Comparison of ENCODE assay signal across 11 cellular contexts in the genomic region with DNA sequence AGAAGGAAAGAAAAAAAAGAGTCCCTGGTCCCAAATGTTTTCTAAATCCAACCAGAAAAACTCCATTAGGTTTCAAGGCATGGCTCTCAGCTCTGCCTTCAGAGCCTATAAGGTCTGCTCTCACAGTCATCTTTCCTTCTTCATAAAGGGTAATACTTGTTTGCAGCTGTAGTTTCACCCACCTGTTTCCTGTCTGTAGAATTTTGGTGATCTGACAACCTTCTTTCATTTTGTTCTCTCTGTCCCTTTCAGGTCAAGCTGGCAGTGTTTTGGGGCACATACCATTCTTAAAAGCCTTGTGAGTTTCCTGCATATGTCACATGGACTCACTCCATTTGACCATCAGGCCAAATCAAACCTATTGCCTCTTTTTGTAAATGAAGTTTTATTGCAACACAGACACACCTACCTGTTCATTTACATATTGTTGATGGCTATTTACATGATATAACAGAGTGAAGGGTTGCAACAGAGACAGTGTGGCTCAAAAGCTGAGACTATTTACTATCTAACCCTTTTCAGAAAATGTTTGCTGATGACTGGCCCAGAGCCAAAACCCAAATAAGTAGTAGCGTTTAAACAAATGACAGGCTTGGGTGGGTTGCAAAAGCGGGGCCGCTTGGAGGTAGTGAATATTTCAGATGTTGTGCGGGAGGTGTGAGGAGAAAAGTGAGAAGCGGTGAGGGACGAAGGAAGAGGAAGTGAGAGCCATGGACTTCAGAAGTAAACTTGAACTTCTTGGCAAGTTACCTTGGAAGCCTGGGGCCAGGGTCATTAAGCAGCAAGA.
DNase-seq lines count a peak whose midpoint lies in the region; ATAC-seq and TF ChIP-seq lines count a peak whose summit lies in the region.
"Had no signal": no experiment of that assay in that cellular context is flagged by ENCODE, and none has a peak within 500 bp of the region (broad histone marks: within the 10 kb centered on the region; RNA-seq: fewer than 3 reads in every experiment).

No MANE protein-coding gene starts in this region.

- peak overlapping the region; percentile 71 for H3K4me2 ChIP-seq in OCI-LY7 (ENCODE audit: low read length)
- no peak overlapping the region for H3K4me2 ChIP-seq in smooth muscle cell

- H3K4me3 ChIP-seq in OCI-LY7 (ENCODE audit: low read depth, low read length, poor library complexity, severe bottlenecking) (peak overlapping the region; percentile 48), smooth muscle cell (no peak overlapping the region), ascending aorta (no peak overlapping the region), heart left ventricle (no peak overlapping the region)
- H3K4me3 ChIP-seq: Peyer's patch, prostate gland had no signal

- H3K4me1 ChIP-seq in OCI-LY7 (ENCODE audit: insufficient read depth, low read length, poor library complexity, severe bottlenecking) (peaks cover 63% of the 10 kb centered on the region), smooth muscle cell (ENCODE audit: low read depth) (no peaks in the 10 kb centered on the region), ascending aorta (peaks cover 0 to 15% of the 10 kb centered on the region in 2 donors), heart left ventricle (peaks cover 0 to 43% (median 0%) of the 10 kb centered on the region in 12 donors)
- H3K4me1 ChIP-seq: prostate gland had no signal

- H3K9me3 ChIP-seq in OCI-LY7 (ENCODE audit: low read length) (peaks cover 18% of the 10 kb centered on the region; the same call in 1 of the 2 replicates), smooth muscle cell (replicated peaks; ENCODE audit: low read depth) (no peaks in the 10 kb centered on the region), ascending aorta (no peaks in the 10 kb centered on the region), heart left ventricle (peaks cover 0 to 25% (median 6%) of the 10 kb centered on the region in 12 donors)
- H3K9me3 ChIP-seq: Peyer's patch, prostate gland had no signal

- CTCF ChIA-PET in OCI-LY7 (lab: Charles Lee; ENCODE audit: unreplicated experiment), result interaction anchor here (1.8 kb wide), 1 partner anchor 15 kb away, joined by 8 read pairs; no protein-coding TSS in a partner anchor

- no peaks in the 10 kb centered on the region for H3F3A ChIP-seq in smooth muscle cell (ENCODE audit: low read depth)

- H4K20me1 ChIP-seq in OCI-LY7 (ENCODE audit: insufficient read depth, low read length), result no peaks in the 10 kb centered on the region
- H4K20me1 ChIP-seq in smooth muscle cell (ENCODE audit: low read depth), result no peaks in the 10 kb centered on the region

- peak; percentile 86 for DNase-seq in OCI-LY7 (ENCODE audit: low spot score)
- DNase-seq in smooth muscle cell (lab: John Stamatoyannopoulos, UW; ENCODE audit: unreplicated experiment), result no peak
- DNase-seq in ascending aorta (ENCODE audit: low spot score in 2 of 2), result no peak
- DNase-seq in heart left ventricle, result no peak
- DNase-seq: CD8-positive, alpha-beta memory T cell had no signal

- peak overlapping the region; percentile 60; the same call in 1 of the 2 replicates for H2AFZ ChIP-seq in OCI-LY7 (ENCODE audit: low read length)
- no peak overlapping the region for H2AFZ ChIP-seq in smooth muscle cell (ENCODE audit: low read depth)

- H3K9me2 ChIP-seq in OCI-LY7 (ENCODE audit: insufficient read depth, low read length), result no peaks in the 10 kb centered on the region

- no peak overlapping the region for H3K9ac ChIP-seq in smooth muscle cell (ENCODE audit: low read depth)

- POLR2A ChIA-PET in OCI-LY7 (lab: Charles Lee), result interaction anchor here (0.5 to 5.8 kb wide), 10 partner anchors 9 to 746 kb away, joined by 3 to 40 read pairs (median 6); no protein-coding TSS in a partner anchor

- H3K27ac ChIP-seq in OCI-LY7 (ENCODE audit: low read depth, low read length, poor library complexity, severe bottlenecking) (peak overlapping the region; percentile 94), smooth muscle cell (ENCODE audit: low read depth) (no peak overlapping the region), ascending aorta (no peak overlapping the region), heart left ventricle (no peak overlapping the region)
- H3K27ac ChIP-seq: Peyer's patch, prostate gland had no signal

- H3K79me2 ChIP-seq in OCI-LY7 (ENCODE audit: insufficient read depth, low read depth, low read length) (no peaks in the 10 kb centered on the region), smooth muscle cell (ENCODE audit: low read depth) (no peaks in the 10 kb centered on the region)

- TF ChIP-seq POLR2A in heart left ventricle (IDR thresholded peaks at IDR 0.05), result no peak

- TF ChIP-seq CTCF in OCI-LY7 (conservative IDR thresholded peaks at IDR 0.05; ENCODE audit: low read length), result peak; percentile 41; the same call in 1 of the 2 replicates
- TF ChIP-seq CTCF in smooth muscle cell (IDR thresholded peaks at IDR 0.05; ENCODE audit: borderline replicate concordance, insufficient read depth, poor library complexity, severe bottlenecking), result no peak
- no peak for TF ChIP-seq CTCF in ascending aorta (IDR thresholded peaks at IDR 0.05)
- no peak for TF ChIP-seq CTCF in heart left ventricle (IDR thresholded peaks at IDR 0.05)

- H3K36me3 ChIP-seq in OCI-LY7 (ENCODE audit: insufficient read depth, low read length), result peaks cover 13% of the 10 kb centered on the region
- H3K36me3 ChIP-seq in smooth muscle cell (ENCODE audit: low read depth), result no peaks in the 10 kb centered on the region
- H3K36me3 ChIP-seq in ascending aorta, result no peaks in the 10 kb centered on the region
- no peaks in the 10 kb centered on the region for H3K36me3 ChIP-seq in heart left ventricle
- H3K36me3 ChIP-seq: Peyer's patch, prostate gland had no signal

- peaks cover 3% of the 10 kb centered on the region for H3K27me3 ChIP-seq in smooth muscle cell (ENCODE audit: low read depth)
- H3K27me3 ChIP-seq in ascending aorta, result no peaks in the 10 kb centered on the region
- no peaks in the 10 kb centered on the region for H3K27me3 ChIP-seq in heart left ventricle
- H3K27me3 ChIP-seq: Peyer's patch had no signal

- BruUV-seq in OCI-LY7 (replicated peaks; lab: Mats Ljungman, UMichigan), result no TSS peak

- ATAC-seq in GM18502 (IDR thresholded peaks at IDR 0.05; ENCODE audit: poor library complexity, unreplicated experiment) (peak; percentile 48), GM21447 (IDR thresholded peaks at IDR 0.05; ENCODE audit: unreplicated experiment) (peak; percentile 40), HG03159 (IDR thresholded peaks at IDR 0.05; ENCODE audit: unreplicated experiment) (peak; percentile 40), HG02840 (IDR thresholded peaks at IDR 0.05; ENCODE audit: low FRiP score, unreplicated experiment) (no peak), heart left ventricle (no peak)

- intact Hi-C loops in OCI-LY7 (cut with micrococcal nuclease; ENCODE audit: unreplicated experiment) (loop anchor here (1.0 to 5.0 kb wide), 7 partner anchors 22 to 370 kb away; partner anchors contain the start of gene RYBP), ascending aorta (cut with DNase I) (no loop called here), heart left ventricle (cut with DNase I) (no loop called here)

- 95% methylated on average over 6 of the region's 6 CpGs for WGBS in smooth muscle cell (ENCODE audit: low lambda C conversion rate)
- WGBS in heart left ventricle, 4 donors, result 79 to 87% (median 85%) methylated on average over 6 of the region's 6 CpGs

Comparison
In these comparisons a context has a peak if more than half of its experiments do, and no peak if none do; other contexts are left out.
1. ATAC-seq: peak in GM18502 (single experiment), GM21447 (single experiment) and HG03159 (single experiment); none in HG02840 (single experiment) and heart left ventricle (0 of 4).